Comparison of ENCODE assay signal across 18 cellular contexts in genomic region chr1:62493656-62494055, GRCh38. TPM values are rescaled to one million over a fixed set of nuclear protein-coding genes. Genes with fewer than 3 reads are reported as not detected.
DNase-seq lines count a peak whose midpoint lies in the region; ATAC-seq and TF ChIP-seq lines count a peak whose summit lies in the region.
"Had no signal": no experiment of that assay in that cellular context is flagged by ENCODE, and none has a peak within 500 bp of the region (broad histone marks: within the 10 kb centered on the region; RNA-seq: fewer than 3 reads in every experiment).

No MANE protein-coding gene starts in this region.

- H3T11ph ChIP-seq in H9 (ENCODE audit: low read length), result no peak overlapping the region

- no peaks in the 10 kb centered on the region for H3K27me3 ChIP-seq in H9 (ENCODE audit: insufficient read depth, low read length)
- no peaks in the 10 kb centered on the region for H3K27me3 ChIP-seq in foreskin keratinocyte

- no peak overlapping the region for H2BK120ac ChIP-seq in H9 (ENCODE audit: low read depth, low read length, poor library complexity, severe bottlenecking)

- H4K5ac ChIP-seq in H9 (ENCODE audit: insufficient read length, low read depth, low read length), result no peak overlapping the region

- H3K23me2 ChIP-seq in H9 (ENCODE audit: insufficient read length, low read depth, low read length, poor library complexity, severe bottlenecking), result no peaks in the 10 kb centered on the region

- POLR2A ChIA-PET in GM10248 (lab: Yijun Ruan, JAX), result no interaction called here

- H3K4ac ChIP-seq in H9 (ENCODE audit: low read depth, low read length), result no peak overlapping the region

- H2AK5ac ChIP-seq in H9 (ENCODE audit: insufficient read length, low read length), result no peak overlapping the region

- H3K27ac ChIP-seq in H9 (ENCODE audit: insufficient read length, low read depth, low read length) (no peak overlapping the region), foreskin keratinocyte (no peak overlapping the region)

- in situ Hi-C loops in astrocyte of the spinal cord (cut with HindIII; ENCODE audit: low sequenced_read_pairs), result no loop called here

- no peak overlapping the region for H3K4me3 ChIP-seq in astrocyte of the spinal cord (ENCODE audit: low read depth, low read length)
- H3K4me3 ChIP-seq: K562 had no signal

- no peaks in the 10 kb centered on the region for H3K9me3 Mint-ChIP-seq in H9
- H3K9me3 Mint-ChIP-seq: CD4-positive, alpha-beta memory T cell; T-helper 1 cell treated with Interleukin-12 subunit alpha and Interleukin-12 subunit beta and Interleukin-4 antibody, amounts not matched to agents 30 μg/mL and 1 μg/mL, for 36 hours had no signal

- H4K20me1 ChIP-seq in H9 (ENCODE audit: control insufficient read depth, insufficient read depth, insufficient read length), result no peaks in the 10 kb centered on the region

- no peak overlapping the region for H4K91ac ChIP-seq in H9 (ENCODE audit: insufficient read length, low read depth, low read length)

- no peak overlapping the region for H3K14ac ChIP-seq in H9 (ENCODE audit: insufficient read depth, low read length)

- no peaks in the 10 kb centered on the region for H3K9me3 ChIP-seq in H9 (ENCODE audit: control insufficient read depth, low read depth, low read length)

- no peak overlapping the region for H3K23ac ChIP-seq in H9 (ENCODE audit: insufficient read length, low read depth, low read length)

- no peak for DNase-seq in H9
- peak; percentile 9 for DNase-seq in M059J (ENCODE audit: low read depth)
- peak; percentile 22 for DNase-seq in astrocyte of the spinal cord (ENCODE audit: low read depth, low spot score)
- DNase-seq in foreskin keratinocyte, result peak in 1 of 2 donors; percentile 18
- DNase-seq in GM10248 (ENCODE audit: extremely low spot score), result no peak
- DNase-seq in iPS-NIHi7 (ENCODE audit: extremely low spot score), result no peak
- DNase-seq: Calu3; CD4-positive, alpha-beta memory T cell; DMS79; GDM1; NCI-H146; NCI-H2081 treated with DMSO at 0.1 percent for 48 hours; NCI-H510A; SHP77 had no signal

- H2AFZ ChIP-seq in H9 (ENCODE audit: low read length), result no peak overlapping the region

- no peak overlapping the region for H2BK15ac ChIP-seq in H9 (ENCODE audit: low read depth, low read length)

- no peaks in the 10 kb centered on the region for H3K27me3 Mint-ChIP-seq in H9 (ENCODE audit: low read depth)
- H3K27me3 Mint-ChIP-seq: CD4-positive, alpha-beta memory T cell had no signal

- no peak for TF ChIP-seq CTCF in H9 (conservative IDR thresholded peaks at IDR 0.05)
- no peak for TF ChIP-seq CTCF in astrocyte of the spinal cord (IDR thresholded peaks at IDR 0.05; ENCODE audit: low read depth, low read length)
- TF ChIP-seq CTCF in foreskin keratinocyte (conservative IDR thresholded peaks at IDR 0.05), result no peak
- TF ChIP-seq CTCF in GM10248 (IDR thresholded peaks at IDR 0.05; ENCODE audit: control extremely low read depth, extremely low read depth, low read depth, missing control alignments), result no peak

- H2BK20ac ChIP-seq in H9 (ENCODE audit: low read depth, low read length, poor library complexity, severe bottlenecking), result no peak overlapping the region

- no peak overlapping the region for H3K56ac ChIP-seq in H9 (ENCODE audit: insufficient read length, low read depth, low read length)

- no peak overlapping the region for H2BK5ac ChIP-seq in H9 (ENCODE audit: insufficient read length, low read length)

- no peak overlapping the region for H3K4me2 ChIP-seq in H9 (ENCODE audit: insufficient read depth, insufficient read length, low read length)

- no peak overlapping the region for H4K8ac ChIP-seq in H9 (replicated peaks; ENCODE audit: insufficient read length, low read depth, low read length)

- 0 out of 4 replicates have a peak, but pooled peaks cover 0 to 4% of the 10 kb centered on the region in 2 experiments for H3K4me1 Mint-ChIP-seq in H9
- H3K4me1 Mint-ChIP-seq: CD4-positive, alpha-beta memory T cell had no signal

- peak; percentile 86 for ATAC-seq in foreskin keratinocyte
- ATAC-seq in GM21367 (IDR thresholded peaks at IDR 0.05; ENCODE audit: unreplicated experiment), result no peak
- no peak for ATAC-seq in HG03175 (IDR thresholded peaks at IDR 0.05; ENCODE audit: unreplicated experiment)
- ATAC-seq: K562 had no signal

- H2BK12ac ChIP-seq in H9 (ENCODE audit: insufficient read length, low read depth, low read length), result no peak overlapping the region

- peak overlapping the region in 2 of 3 experiments; percentile 25 to 58; a peak in 1 of 7 replicates for H3K27ac Mint-ChIP-seq in H9
- H3K27ac Mint-ChIP-seq: CD4-positive, alpha-beta memory T cell; T-helper 1 cell treated with Interleukin-12 subunit alpha and Interleukin-12 subunit beta and Interleukin-4 antibody, amounts not matched to agents 30 μg/mL and 1 μg/mL, for 36 hours had no signal

- 100% methylated on average over 1 of the region's 3 CpGs for WGBS in H9 (ENCODE audit: extremely low coverage, insufficient read length, low lambda C conversion rate)

- H3K79me1 ChIP-seq in H9 (ENCODE audit: insufficient read depth, low read depth, low read length, poor library complexity, severe bottlenecking), result no peaks in the 10 kb centered on the region

- H3K36me3 Mint-ChIP-seq in H9 (ENCODE audit: insufficient read depth in 1 of 3, low read depth in 3 of 3), result peaks cover 2 to 17% (median 13%) of the 10 kb centered on the region in 3 experiments; a peak in 5 of 7 replicates

- H3K4me1 ChIP-seq in H9 (ENCODE audit: insufficient read depth, low read length), result no peaks in the 10 kb centered on the region
- H3K4me1 ChIP-seq in foreskin keratinocyte, result peaks cover 8% of the 10 kb centered on the region

- H3K4me3 Mint-ChIP-seq in H9, result no peak overlapping the region
- H3K4me3 Mint-ChIP-seq: CD4-positive, alpha-beta memory T cell; T-helper 1 cell treated with Interleukin-12 subunit alpha and Interleukin-12 subunit beta and Interleukin-4 antibody, amounts not matched to agents 30 μg/mL and 1 μg/mL, for 36 hours had no signal

- H3K79me2 ChIP-seq in H9 (ENCODE audit: insufficient read depth, low read length), result no peaks in the 10 kb centered on the region

- CTCF ChIA-PET in GM10248 (lab: Yijun Ruan, JAX), result no interaction called here

- H3K9ac ChIP-seq in H9 (ENCODE audit: extremely low read depth, insufficient read length, low read length), result no peak overlapping the region

- H3K18ac ChIP-seq in H9 (ENCODE audit: insufficient read length, low read depth, low read length), result no peak overlapping the region

RNA-seq across cellular contexts. Expression of gene USP1, which starts 56.8 kb away (rescaled TPM):
- total RNA-seq in H9 (2021), result 62.2 and 64.6 TPM in 2 replicates
- total RNA-seq in M059J (2014; rRNA removed; shearing (Covaris generic)), result 59.5 and 68.6 TPM in 2 replicates
- 42.7 and 49.2 TPM in 2 replicates for total RNA-seq in foreskin keratinocyte
- 15.4 and 21.1 TPM in 2 replicates for polyA plus RNA-seq in foreskin keratinocyte

Comparison
In these comparisons a context has a peak if more than half of its experiments do, and no peak if none do; other contexts are left out.
1. DNase-seq: peak in M059J (single experiment) and astrocyte of the spinal cord (single experiment); none in H9 (single experiment), GM10248 (single experiment) and iPS-NIHi7 (single experiment).